Comparison of ENCODE assay signal across 22 cellular contexts in the genomic region with DNA sequence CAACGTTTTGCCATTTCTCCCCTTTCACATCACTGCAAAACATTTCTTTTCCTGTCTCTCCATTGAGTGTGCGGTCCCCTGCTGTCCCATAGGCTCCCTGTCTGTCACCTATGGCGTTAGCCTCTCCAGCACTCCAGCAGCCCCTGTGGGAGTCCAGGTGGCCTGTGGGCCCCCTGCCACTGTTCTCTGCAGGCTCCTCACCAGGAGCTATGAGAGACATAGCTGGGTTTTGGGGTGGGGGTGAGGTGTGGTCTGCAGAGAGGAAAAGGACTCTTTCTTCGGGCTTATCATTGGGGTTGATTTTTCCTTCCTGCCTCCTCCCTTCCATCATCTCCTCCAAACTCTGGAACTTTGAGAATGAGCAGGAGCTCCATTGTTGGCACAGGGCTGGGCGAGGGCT. TPM values are rescaled to one million over a fixed set of nuclear protein-coding genes. Genes with fewer than 3 reads are reported as not detected.
"Had no signal": no experiment of that assay in that cellular context is flagged by ENCODE, and none has a peak within 500 bp of the region (broad histone marks: within the 10 kb centered on the region; RNA-seq: fewer than 3 reads in every experiment).

No MANE protein-coding gene starts in this region.

- H3K4me3 ChIP-seq: SJSA1, SK-N-MC had no signal

- H3K4me1 ChIP-seq: SJSA1 had no signal

- H3K36me3 ChIP-seq: SJSA1 had no signal

- H3K27me3 ChIP-seq: SJSA1 had no signal

- H3K27ac ChIP-seq: SJSA1, SK-N-MC had no signal

- H3K9me3 ChIP-seq: SJSA1 had no signal

- DNase-seq: KBM-7, MV-4-11, NCI-H1048, NCI-H1105, NCI-H1417, NCI-H146, NCI-H1694 treated with DMSO at 0.1 percent for 48 hours, NCI-H1930, NCI-H2107, NCI-H2227 treated with DMSO at 0.1 percent for 48 hours, NCI-H446, NCI-H510A, NCI-H524 treated with DMSO at 0.1 percent for 48 hours, NCI-H69, NCI-H774, Right ventricle myocardium superior, RPMI8226, SIG-M5 had no signal

RNA-seq across cellular contexts. Expression of a gene that starts 36.1 kb away (rescaled TPM):
- total RNA-seq: HT-29, MCF 10A had no signal
